Comparison of ENCODE assay signal across 15 cellular contexts in genomic region chr4:30802622-30803323, GRCh38.
DNase-seq lines count a peak whose midpoint lies in the region; ATAC-seq, FAIRE-seq and TF ChIP-seq lines count a peak whose summit lies in the region.
"Had no signal": no experiment of that assay in that cellular context is flagged by ENCODE, and none has a peak within 500 bp of the region (broad histone marks: within the 10 kb centered on the region; RNA-seq: fewer than 3 reads in every experiment).

No MANE protein-coding gene starts in this region.

- DNase-seq in HTR-8/SVneo (ENCODE audit: insufficient read length, low spot score), result peak; percentile 40
- peak; percentile 38 to 53 for DNase-seq in cardiac fibroblast (ENCODE audit: low read depth in 2 of 2)
- peak; percentile 50 for DNase-seq in iris pigment epithelial cell (ENCODE audit: low read depth)
- no peak for DNase-seq in kidney tubule cell (ENCODE audit: low spot score)
- DNase-seq in sciatic nerve (ENCODE audit: low spot score), result no peak
- no peak for DNase-seq in D341Med (ENCODE audit: low spot score)
- no peak for DNase-seq in CD8-positive, alpha-beta T cell
- DNase-seq: activated B cell treated with CpG ODN at 0.5 μM for 24 hours; activated CD8-positive, alpha-beta memory T cell treated with anti-CD3 and anti-CD28 coated beads, Interleukin-2, amount 50 U/mL, for 48 hours; adrenal gland; Karpas-422; NCI-H2081; stimulated activated CD4-positive, alpha-beta T cell treated with anti-CD3 and anti-CD28 coated beads, Interleukin-2, amount 100 ng/mL, for 24 hours had no signal

- no peak for FAIRE-seq in HTR-8/SVneo (lab: Jason Lieb, UNC)
- FAIRE-seq: GM18507 had no signal

- no peaks in the 10 kb centered on the region for H3K4me1 Mint-ChIP-seq in CD8-positive, alpha-beta T cell (ENCODE audit: low read depth)
- H3K4me1 Mint-ChIP-seq: activated B cell treated with CpG ODN at 0.5 μM for 24 hours had no signal

- H3K27ac Mint-ChIP-seq in CD8-positive, alpha-beta T cell, result no peak overlapping the region
- H3K27ac Mint-ChIP-seq: activated B cell treated with CpG ODN at 0.5 μM for 24 hours had no signal

- H3K4me3 ChIP-seq in ACC112 (ENCODE audit: low read depth, low read length), result peak overlapping the region; percentile 24; the same call in 1 of the 2 replicates
- no peak overlapping the region for H3K4me3 ChIP-seq in cardiac fibroblast (replicated peaks in 1 of 2; ENCODE audit: low read depth in 2 of 2, low read length in 2 of 2)
- no peak overlapping the region for H3K4me3 ChIP-seq in CD8-positive, alpha-beta T cell (ENCODE audit: low read depth, low read length)
- H3K4me3 ChIP-seq: adrenal gland had no signal

- no peaks in the 10 kb centered on the region for H3K36me3 Mint-ChIP-seq in CD8-positive, alpha-beta T cell

- POLR2A ChIA-PET in CD8-positive, alpha-beta T cell (lab: Charles Lee), result no interaction called here

- H3K4me1 ChIP-seq in ACC112 (ENCODE audit: control insufficient read depth, insufficient read depth, low read length, unreplicated experiment), result peaks cover 18% of the 10 kb centered on the region
- no peaks in the 10 kb centered on the region for H3K4me1 ChIP-seq in CD8-positive, alpha-beta T cell (ENCODE audit: insufficient read depth, low read length)
- H3K4me1 ChIP-seq: adrenal gland had no signal

- ATAC-seq in sciatic nerve, result no peak
- no peak for ATAC-seq in CD8-positive, alpha-beta T cell

- H3K27ac ChIP-seq in ACC112 (ENCODE audit: low read depth, low read length), result peak overlapping the region; percentile 57
- H3K27ac ChIP-seq in CD8-positive, alpha-beta T cell (ENCODE audit: low read depth, low read length), result no peak overlapping the region
- H3K27ac ChIP-seq: adrenal gland had no signal

- H3K9me3 Mint-ChIP-seq in CD8-positive, alpha-beta T cell, result peaks cover 15% of the 10 kb centered on the region

- H2AFZ ChIP-seq in ACC112 (ENCODE audit: low read length, unreplicated experiment), result peak overlapping the region; percentile 75

- H3K79me2 ChIP-seq in ACC112 (ENCODE audit: control insufficient read depth, insufficient read depth, low read length, unreplicated experiment), result no peaks in the 10 kb centered on the region

- intact Hi-C loops in sciatic nerve (cut with DNase I), result no loop called here
- intact Hi-C loops in CD8-positive, alpha-beta T cell (cut with DNase I, micrococcal nuclease), result no loop called here

- H3K27me3 ChIP-seq in ACC112 (ENCODE audit: insufficient read depth, low read length), result no peaks in the 10 kb centered on the region
- no peaks in the 10 kb centered on the region for H3K27me3 ChIP-seq in CD8-positive, alpha-beta T cell (ENCODE audit: insufficient read depth, low read length)
- H3K27me3 ChIP-seq: adrenal gland had no signal

- H3K4me3 Mint-ChIP-seq in CD8-positive, alpha-beta T cell, result no peak overlapping the region
- H3K4me3 Mint-ChIP-seq: activated B cell treated with CpG ODN at 0.5 μM for 24 hours had no signal

- TF ChIP-seq CTCF in cardiac fibroblast (IDR thresholded peaks at IDR 0.05; ENCODE audit: low read depth, low read length), result no peak
- TF ChIP-seq CTCF in CD8-positive, alpha-beta T cell (IDR thresholded peaks at IDR 0.05), result no peak

- CTCF ChIA-PET in CD8-positive, alpha-beta T cell (lab: Charles Lee), result no interaction called here

- no peaks in the 10 kb centered on the region for H3K36me3 ChIP-seq in ACC112 (ENCODE audit: insufficient read depth, low read length)
- H3K36me3 ChIP-seq in CD8-positive, alpha-beta T cell (ENCODE audit: insufficient read depth, low read length), result no peaks in the 10 kb centered on the region
- H3K36me3 ChIP-seq: adrenal gland had no signal

- H3K9me3 ChIP-seq in CD8-positive, alpha-beta T cell (ENCODE audit: low read length), result no peaks in the 10 kb centered on the region
- H3K9me3 ChIP-seq: adrenal gland had no signal

- H3K27me3 Mint-ChIP-seq in CD8-positive, alpha-beta T cell (ENCODE audit: low read depth), result no peaks in the 10 kb centered on the region
- H3K27me3 Mint-ChIP-seq: activated B cell treated with CpG ODN at 0.5 μM for 24 hours had no signal

Comparison
In these comparisons a context has a peak if more than half of its experiments do, and no peak if none do; other contexts are left out.
1. DNase-seq: peak in HTR-8/SVneo (single experiment), cardiac fibroblast (2 of 2) and iris pigment epithelial cell (single experiment); none in kidney tubule cell (single experiment), sciatic nerve (single experiment), D341Med (single experiment) and CD8-positive, alpha-beta T cell (0 of 7).